1 cellular context compared by ENCODE assay signal in genomic region chr3:173395412-173396181, GRCh38.
A peak's percentile ranks its signal among the peaks of the same experiment; 100 is the strongest.
TF ChIP-seq lines count a peak whose summit lies in the region.

No MANE protein-coding gene starts in this region.

TF ChIP-seq in HEK293, 187 proteins besides CTCF, POLR2A, EP300 and RAD21 (continued from another document and continues in another):
- TF ChIP-seq, protein P1, sequence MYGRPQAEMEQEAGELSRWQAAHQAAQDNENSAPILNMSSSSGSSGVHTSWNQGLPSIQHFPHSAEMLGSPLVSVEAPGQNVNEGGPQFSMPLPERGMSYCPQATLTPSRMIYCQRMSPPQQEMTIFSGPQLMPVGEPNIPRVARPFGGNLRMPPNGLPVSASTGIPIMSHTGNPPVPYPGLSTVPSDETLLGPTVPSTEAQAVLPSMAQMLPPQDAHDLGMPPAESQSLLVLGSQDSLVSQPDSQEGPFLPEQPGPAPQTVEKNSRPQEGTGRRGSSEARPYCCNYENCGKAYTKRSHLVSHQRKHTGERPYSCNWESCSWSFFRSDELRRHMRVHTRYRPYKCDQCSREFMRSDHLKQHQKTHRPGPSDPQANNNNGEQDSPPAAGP (tag by site-specific recombination; IDR thresholded peaks at IDR 0.05) = peak; percentile 95
- TF ChIP-seq ZNF48 (tag by site-specific recombination; IDR thresholded peaks at IDR 0.05) (no peak), ZNF585B (tag by site-specific recombination; IDR thresholded peaks at IDR 0.05) (no peak), ZFP41 (tag by site-specific recombination; IDR thresholded peaks at IDR 0.05; ENCODE audit: borderline replicate concordance) (no peak), ZNF26 (tag by site-specific recombination; IDR thresholded peaks at IDR 0.05) (no peak), ZNF354C (tag by site-specific recombination; IDR thresholded peaks at IDR 0.05; ENCODE audit: borderline replicate concordance, low read depth) (no peak), MEIS1 (CRISPR knock-in tag; IDR thresholded peaks at IDR 0.05; ENCODE audit: borderline replicate concordance) (no peak), ZNF398 (tag by site-specific recombination; IDR thresholded peaks at IDR 0.05) (peak; percentile 99), ZNF837 (tag by site-specific recombination; IDR thresholded peaks at IDR 0.05) (peak; percentile 83; the same call in 1 of the 2 replicates), ZFP37 (tag by site-specific recombination; IDR thresholded peaks at IDR 0.05) (peak; percentile 28; the same call in 1 of the 2 replicates), ZNF10 (tag by site-specific recombination; IDR thresholded peaks at IDR 0.05) (0 out of 2 replicates have a peak, but pooled peaks have one; percentile 7), ZBTB17 (tag by site-specific recombination; IDR thresholded peaks at IDR 0.05) (peak; percentile 97), SCRT2 (tag by site-specific recombination; IDR thresholded peaks at IDR 0.05) (peak; percentile 98), WT1 (tag by site-specific recombination; IDR thresholded peaks at IDR 0.05) (peak; percentile 84), ZNF324 (tag by site-specific recombination; IDR thresholded peaks at IDR 0.05) (peak; percentile 39; the same call in 1 of the 2 replicates), ZFHX2 (tag by site-specific recombination; conservative IDR thresholded peaks at IDR 0.05) (peak; percentile 82), ZNF221 (tag by site-specific recombination; IDR thresholded peaks at IDR 0.05; ENCODE audit: borderline replicate concordance) (no peak), ZSCAN18 (tag by site-specific recombination; IDR thresholded peaks at IDR 0.05) (no peak), ZNF19 (tag by site-specific recombination; IDR thresholded peaks at IDR 0.05; ENCODE audit: low read depth) (no peak), MZF1 (tag by site-specific recombination; IDR thresholded peaks at IDR 0.05; ENCODE audit: borderline replicate concordance) (no peak; the same call in 1 of the 2 replicates), ZNF571 (tag by site-specific recombination; IDR thresholded peaks at IDR 0.05) (no peak), ZNF660 (tag by site-specific recombination; IDR thresholded peaks at IDR 0.05) (peak; percentile 57), ZNF274 (IDR thresholded peaks at IDR 0.05; ENCODE audit: low read length) (no peak), ZNF274 (tag by site-specific recombination; IDR thresholded peaks at IDR 0.05; ENCODE audit: borderline replicate concordance) (no peak), ZNF510 (tag by site-specific recombination; IDR thresholded peaks at IDR 0.05; ENCODE audit: insufficient replicate concordance) (no peak), ZBTB49 (tag by site-specific recombination; IDR thresholded peaks at IDR 0.05; ENCODE audit: low read depth) (no peak), ZSCAN16 (tag by site-specific recombination; IDR thresholded peaks at IDR 0.05) (peak; percentile 95), ZNF2 (tag by site-specific recombination; IDR thresholded peaks at IDR 0.05) (peak; percentile 84; the same call in 1 of the 2 replicates), IKZF3 (tag by site-specific recombination; IDR thresholded peaks at IDR 0.05) (no peak)
- TF ChIP-seq, protein P2, sequence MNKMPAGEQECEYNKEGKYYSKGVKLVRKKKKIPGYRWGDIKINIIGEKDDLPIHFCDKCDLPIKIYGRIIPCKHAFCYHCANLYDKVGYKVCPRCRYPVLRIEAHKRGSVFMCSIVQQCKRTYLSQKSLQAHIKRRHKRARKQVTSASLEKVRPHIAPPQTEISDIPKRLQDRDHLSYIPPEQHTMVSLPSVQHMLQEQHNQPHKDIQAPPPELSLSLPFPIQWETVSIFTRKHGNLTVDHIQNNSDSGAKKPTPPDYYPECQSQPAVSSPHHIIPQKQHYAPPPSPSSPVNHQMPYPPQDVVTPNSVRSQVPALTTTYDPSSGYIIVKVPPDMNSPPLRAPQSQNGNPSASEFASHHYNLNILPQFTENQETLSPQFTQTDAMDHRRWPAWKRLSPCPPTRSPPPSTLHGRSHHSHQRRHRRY (tag by site-specific recombination; IDR thresholded peaks at IDR 0.05) = 0 out of 2 replicates have a peak, but pooled peaks have one; percentile 11
- TF ChIP-seq, protein P3, sequence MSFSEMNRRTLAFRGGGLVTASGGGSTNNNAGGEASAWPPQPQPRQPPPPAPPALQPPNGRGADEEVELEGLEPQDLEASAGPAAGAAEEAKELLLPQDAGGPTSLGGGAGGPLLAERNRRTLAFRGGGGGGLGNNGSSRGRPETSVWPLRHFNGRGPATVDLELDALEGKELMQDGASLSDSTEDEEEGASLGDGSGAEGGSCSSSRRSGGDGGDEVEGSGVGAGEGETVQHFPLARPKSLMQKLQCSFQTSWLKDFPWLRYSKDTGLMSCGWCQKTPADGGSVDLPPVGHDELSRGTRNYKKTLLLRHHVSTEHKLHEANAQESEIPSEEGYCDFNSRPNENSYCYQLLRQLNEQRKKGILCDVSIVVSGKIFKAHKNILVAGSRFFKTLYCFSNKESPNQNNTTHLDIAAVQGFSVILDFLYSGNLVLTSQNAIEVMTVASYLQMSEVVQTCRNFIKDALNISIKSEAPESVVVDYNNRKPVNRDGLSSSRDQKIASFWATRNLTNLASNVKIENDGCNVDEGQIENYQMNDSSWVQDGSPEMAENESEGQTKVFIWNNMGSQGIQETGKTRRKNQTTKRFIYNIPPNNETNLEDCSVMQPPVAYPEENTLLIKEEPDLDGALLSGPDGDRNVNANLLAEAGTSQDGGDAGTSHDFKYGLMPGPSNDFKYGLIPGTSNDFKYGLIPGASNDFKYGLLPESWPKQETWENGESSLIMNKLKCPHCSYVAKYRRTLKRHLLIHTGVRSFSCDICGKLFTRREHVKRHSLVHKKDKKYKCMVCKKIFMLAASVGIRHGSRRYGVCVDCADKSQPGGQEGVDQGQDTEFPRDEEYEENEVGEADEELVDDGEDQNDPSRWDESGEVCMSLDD (tag by site-specific recombination; IDR thresholded peaks at IDR 0.05) = peak; percentile 34
- TF ChIP-seq, protein P4, sequence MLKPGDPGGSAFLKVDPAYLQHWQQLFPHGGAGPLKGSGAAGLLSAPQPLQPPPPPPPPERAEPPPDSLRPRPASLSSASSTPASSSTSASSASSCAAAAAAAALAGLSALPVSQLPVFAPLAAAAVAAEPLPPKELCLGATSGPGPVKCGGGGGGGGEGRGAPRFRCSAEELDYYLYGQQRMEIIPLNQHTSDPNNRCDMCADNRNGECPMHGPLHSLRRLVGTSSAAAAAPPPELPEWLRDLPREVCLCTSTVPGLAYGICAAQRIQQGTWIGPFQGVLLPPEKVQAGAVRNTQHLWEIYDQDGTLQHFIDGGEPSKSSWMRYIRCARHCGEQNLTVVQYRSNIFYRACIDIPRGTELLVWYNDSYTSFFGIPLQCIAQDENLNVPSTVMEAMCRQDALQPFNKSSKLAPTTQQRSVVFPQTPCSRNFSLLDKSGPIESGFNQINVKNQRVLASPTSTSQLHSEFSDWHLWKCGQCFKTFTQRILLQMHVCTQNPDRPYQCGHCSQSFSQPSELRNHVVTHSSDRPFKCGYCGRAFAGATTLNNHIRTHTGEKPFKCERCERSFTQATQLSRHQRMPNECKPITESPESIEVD (tag by site-specific recombination; IDR thresholded peaks at IDR 0.05) = no peak
- TF ChIP-seq, protein P5, sequence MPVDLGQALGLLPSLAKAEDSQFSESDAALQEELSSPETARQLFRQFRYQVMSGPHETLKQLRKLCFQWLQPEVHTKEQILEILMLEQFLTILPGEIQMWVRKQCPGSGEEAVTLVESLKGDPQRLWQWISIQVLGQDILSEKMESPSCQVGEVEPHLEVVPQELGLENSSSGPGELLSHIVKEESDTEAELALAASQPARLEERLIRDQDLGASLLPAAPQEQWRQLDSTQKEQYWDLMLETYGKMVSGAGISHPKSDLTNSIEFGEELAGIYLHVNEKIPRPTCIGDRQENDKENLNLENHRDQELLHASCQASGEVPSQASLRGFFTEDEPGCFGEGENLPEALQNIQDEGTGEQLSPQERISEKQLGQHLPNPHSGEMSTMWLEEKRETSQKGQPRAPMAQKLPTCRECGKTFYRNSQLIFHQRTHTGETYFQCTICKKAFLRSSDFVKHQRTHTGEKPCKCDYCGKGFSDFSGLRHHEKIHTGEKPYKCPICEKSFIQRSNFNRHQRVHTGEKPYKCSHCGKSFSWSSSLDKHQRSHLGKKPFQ (tag by site-specific recombination; IDR thresholded peaks at IDR 0.05) = no peak; the same call in 1 of the 2 replicates
- TF ChIP-seq, protein P6, sequence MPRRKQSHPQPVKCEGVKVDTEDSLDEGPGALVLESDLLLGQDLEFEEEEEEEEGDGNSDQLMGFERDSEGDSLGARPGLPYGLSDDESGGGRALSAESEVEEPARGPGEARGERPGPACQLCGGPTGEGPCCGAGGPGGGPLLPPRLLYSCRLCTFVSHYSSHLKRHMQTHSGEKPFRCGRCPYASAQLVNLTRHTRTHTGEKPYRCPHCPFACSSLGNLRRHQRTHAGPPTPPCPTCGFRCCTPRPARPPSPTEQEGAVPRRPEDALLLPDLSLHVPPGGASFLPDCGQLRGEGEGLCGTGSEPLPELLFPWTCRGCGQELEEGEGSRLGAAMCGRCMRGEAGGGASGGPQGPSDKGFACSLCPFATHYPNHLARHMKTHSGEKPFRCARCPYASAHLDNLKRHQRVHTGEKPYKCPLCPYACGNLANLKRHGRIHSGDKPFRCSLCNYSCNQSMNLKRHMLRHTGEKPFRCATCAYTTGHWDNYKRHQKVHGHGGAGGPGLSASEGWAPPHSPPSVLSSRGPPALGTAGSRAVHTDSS (tag by site-specific recombination; IDR thresholded peaks at IDR 0.05) = no peak
- TF ChIP-seq, protein P7, sequence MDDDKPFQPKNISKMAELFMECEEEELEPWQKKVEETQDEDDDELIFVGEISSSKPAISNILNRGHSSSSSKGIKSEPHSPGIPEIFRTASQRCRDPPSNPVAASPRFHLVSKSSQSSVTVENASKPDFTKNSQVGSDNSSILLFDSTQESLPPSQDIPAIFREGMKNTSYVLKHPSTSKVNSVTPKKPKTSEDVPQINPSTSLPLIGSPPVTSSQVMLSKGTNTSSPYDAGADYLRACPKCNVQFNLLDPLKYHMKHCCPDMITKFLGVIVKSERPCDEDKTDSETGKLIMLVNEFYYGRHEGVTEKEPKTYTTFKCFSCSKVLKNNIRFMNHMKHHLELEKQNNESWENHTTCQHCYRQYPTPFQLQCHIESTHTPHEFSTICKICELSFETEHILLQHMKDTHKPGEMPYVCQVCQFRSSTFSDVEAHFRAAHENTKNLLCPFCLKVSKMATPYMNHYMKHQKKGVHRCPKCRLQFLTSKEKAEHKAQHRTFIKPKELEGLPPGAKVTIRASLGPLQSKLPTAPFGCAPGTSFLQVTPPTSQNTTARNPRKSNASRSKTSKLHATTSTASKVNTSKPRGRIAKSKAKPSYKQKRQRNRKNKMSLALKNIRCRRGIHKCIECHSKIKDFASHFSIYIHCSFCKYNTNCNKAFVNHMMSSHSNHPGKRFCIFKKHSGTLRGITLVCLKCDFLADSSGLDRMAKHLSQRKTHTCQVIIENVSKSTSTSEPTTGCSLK (tag by site-specific recombination; IDR thresholded peaks at IDR 0.05) = no peak
- TF ChIP-seq, protein P8, sequence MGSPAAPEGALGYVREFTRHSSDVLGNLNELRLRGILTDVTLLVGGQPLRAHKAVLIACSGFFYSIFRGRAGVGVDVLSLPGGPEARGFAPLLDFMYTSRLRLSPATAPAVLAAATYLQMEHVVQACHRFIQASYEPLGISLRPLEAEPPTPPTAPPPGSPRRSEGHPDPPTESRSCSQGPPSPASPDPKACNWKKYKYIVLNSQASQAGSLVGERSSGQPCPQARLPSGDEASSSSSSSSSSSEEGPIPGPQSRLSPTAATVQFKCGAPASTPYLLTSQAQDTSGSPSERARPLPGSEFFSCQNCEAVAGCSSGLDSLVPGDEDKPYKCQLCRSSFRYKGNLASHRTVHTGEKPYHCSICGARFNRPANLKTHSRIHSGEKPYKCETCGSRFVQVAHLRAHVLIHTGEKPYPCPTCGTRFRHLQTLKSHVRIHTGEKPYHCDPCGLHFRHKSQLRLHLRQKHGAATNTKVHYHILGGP (tag by site-specific recombination; IDR thresholded peaks at IDR 0.05) = no peak
